ENCODE assay signal across 8 cellular contexts in genomic region chr4:145177511-145177905, GRCh38. TPM values are rescaled to one million over a fixed set of nuclear protein-coding genes. Genes with fewer than 3 reads are reported as not detected.
DNase-seq lines count a peak whose midpoint lies in the region; ATAC-seq and TF ChIP-seq lines count a peak whose summit lies in the region.

No MANE protein-coding gene starts in this region.

- no peak for TF ChIP-seq POLR2A in erythroblast (IDR thresholded peaks at IDR 0.05; ENCODE audit: low read length)

- no peak for ATAC-seq in GM21619 (IDR thresholded peaks at IDR 0.05; ENCODE audit: unreplicated experiment)

- DNase-seq in EH (ENCODE audit: low read depth) (peak; percentile 48), RPMI8226 (peak; percentile 11), erythroblast (lab: John Stamatoyannopoulos, UW) (peak; percentile 11), pons (ENCODE audit: low spot score) (peak; percentile 43), H4 (ENCODE audit: low spot score) (no peak), DMS153 treated with DMSO at 0.1 percent for 48 hours (lab: John Stamatoyannopoulos, UW; ENCODE audit: unreplicated experiment) (no peak), GDM1 (lab: John Stamatoyannopoulos, UW) (no peak)

RNA-seq across cellular contexts. Expression of gene OTUD4, which starts 2.9 kb away (rescaled TPM):
- total RNA-seq in H4 (2014; rRNA removed; shearing (Covaris generic)): 6.5 and 10.7 TPM in 2 replicates

Comparison
In these comparisons a context has a peak if more than half of its experiments do, and no peak if none do; other contexts are left out.
1. DNase-seq: peak in EH (single experiment), RPMI8226 (single experiment), erythroblast (2 of 2) and pons (single experiment); none in H4 (single experiment), DMS153 treated with DMSO at 0.1 percent for 48 hours (single experiment) and GDM1 (single experiment).